Comparison of ENCODE assay signal across 1 cellular context in the genomic region with DNA sequence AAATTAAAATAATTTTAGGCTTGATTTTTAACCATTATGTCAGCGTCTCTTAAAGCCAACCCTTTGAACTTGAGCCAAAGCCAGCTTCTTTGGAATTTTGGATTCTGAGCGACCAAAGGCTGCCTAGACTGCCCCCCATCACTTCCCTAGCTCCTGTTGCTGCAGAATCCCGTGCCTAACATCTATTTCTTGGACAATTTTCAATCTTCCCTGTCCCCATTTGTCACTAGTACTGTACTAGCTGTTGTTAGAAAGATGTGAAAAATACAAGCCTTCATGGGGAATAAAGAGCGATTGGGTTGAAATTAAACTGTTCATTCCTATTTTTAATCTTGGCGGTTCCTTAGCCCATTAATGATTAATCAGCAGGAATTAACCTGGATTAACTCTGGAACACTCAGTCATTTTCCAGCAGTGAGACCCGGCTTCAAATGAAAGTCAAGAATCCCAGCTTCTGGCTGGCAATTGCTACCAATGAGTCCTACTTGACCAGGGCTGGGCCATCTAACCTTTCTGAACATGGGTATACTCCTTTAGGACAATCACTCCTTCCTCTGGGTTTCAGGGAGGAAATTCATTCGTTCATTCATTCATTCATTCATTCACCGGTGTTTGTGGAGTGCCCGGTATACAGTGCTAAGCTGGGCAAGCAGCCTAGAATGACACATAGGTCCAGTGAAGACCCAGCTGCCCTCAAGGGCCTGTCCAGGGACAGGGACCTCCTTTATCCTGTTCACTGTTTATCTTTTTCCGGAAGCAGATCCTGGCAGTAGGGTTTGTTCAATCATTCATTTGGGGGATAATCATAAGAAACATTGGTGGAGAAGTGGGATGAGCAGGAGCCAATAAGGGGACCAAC.
TF ChIP-seq lines count a peak whose summit lies in the region.

No MANE protein-coding gene starts in this region.

TF ChIP-seq in HepG2, 621 proteins besides CTCF, POLR2A, EP300 and RAD21 (continued from another document):
- TF ChIP-seq, protein P1, sequence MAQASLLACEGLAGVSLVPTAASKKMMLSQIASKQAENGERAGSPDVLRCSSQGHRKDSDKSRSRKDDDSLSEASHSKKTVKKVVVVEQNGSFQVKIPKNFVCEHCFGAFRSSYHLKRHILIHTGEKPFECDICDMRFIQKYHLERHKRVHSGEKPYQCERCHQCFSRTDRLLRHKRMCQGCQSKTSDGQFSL (CRISPR knock-in tag; IDR thresholded peaks at IDR 0.05), result no peak
- TF ChIP-seq KAT8 (CRISPR knock-in tag; IDR thresholded peaks at IDR 0.05), result no peak
- no peak for TF ChIP-seq ZNF704 (CRISPR knock-in tag; IDR thresholded peaks at IDR 0.05; ENCODE audit: borderline replicate concordance)
- TF ChIP-seq, protein P2, sequence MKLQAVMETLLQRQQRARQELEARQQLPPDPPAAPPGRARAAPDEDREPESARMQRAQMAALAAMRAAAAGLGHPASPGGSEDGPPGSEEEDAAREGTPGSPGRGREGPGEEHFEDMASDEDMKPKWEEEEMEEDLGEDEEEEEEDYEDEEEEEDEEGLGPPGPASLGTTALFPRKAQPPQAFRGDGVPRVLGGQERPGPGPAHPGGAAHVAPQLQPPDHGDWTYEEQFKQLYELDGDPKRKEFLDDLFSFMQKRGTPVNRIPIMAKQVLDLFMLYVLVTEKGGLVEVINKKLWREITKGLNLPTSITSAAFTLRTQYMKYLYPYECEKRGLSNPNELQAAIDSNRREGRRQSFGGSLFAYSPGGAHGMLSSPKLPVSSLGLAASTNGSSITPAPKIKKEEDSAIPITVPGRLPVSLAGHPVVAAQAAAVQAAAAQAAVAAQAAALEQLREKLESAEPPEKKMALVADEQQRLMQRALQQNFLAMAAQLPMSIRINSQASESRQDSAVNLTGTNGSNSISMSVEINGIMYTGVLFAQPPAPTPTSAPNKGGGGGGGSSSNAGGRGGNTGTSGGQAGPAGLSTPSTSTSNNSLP (IDR thresholded peaks at IDR 0.05; ENCODE audit: low read depth, low read length), result no peak
- 0 out of 2 replicates have a peak, but pooled peaks have one; percentile 7 for TF ChIP-seq ZNF441 (CRISPR knock-in tag; IDR thresholded peaks at IDR 0.05; ENCODE audit: borderline replicate concordance)
- 0 out of 2 replicates have a peak, but pooled peaks have one; percentile 22 for TF ChIP-seq KDM4B (CRISPR knock-in tag; IDR thresholded peaks at IDR 0.05)
- TF ChIP-seq HMG20A (CRISPR knock-in tag; IDR thresholded peaks at IDR 0.05; ENCODE audit: borderline replicate concordance), result no peak
- 0 out of 2 replicates have a peak, but pooled peaks have one; percentile 27 for TF ChIP-seq NCOA1 (CRISPR knock-in tag; IDR thresholded peaks at IDR 0.05)
- peak; percentile 84; the same call in 1 of the 2 replicates for TF ChIP-seq ZNF510 (CRISPR knock-in tag; IDR thresholded peaks at IDR 0.05; ENCODE audit: low read depth)
- no peak for TF ChIP-seq ARNT2 (CRISPR knock-in tag; IDR thresholded peaks at IDR 0.05; ENCODE audit: low read depth)
- TF ChIP-seq BORCS8-MEF2B (CRISPR knock-in tag; IDR thresholded peaks at IDR 0.05), result no peak
- TF ChIP-seq FOXO4 (CRISPR knock-in tag; conservative IDR thresholded peaks at IDR 0.05), result no peak
- peak; percentile 50; the same call in 1 of the 2 replicates for TF ChIP-seq FOSL2 (CRISPR knock-in tag; IDR thresholded peaks at IDR 0.05)
- no peak for TF ChIP-seq HNRNPUL1 (IDR thresholded peaks at IDR 0.05; ENCODE audit: low read depth, low read length)
- peak; percentile 56 for TF ChIP-seq ETV5 (CRISPR knock-in tag; IDR thresholded peaks at IDR 0.05; ENCODE audit: borderline replicate concordance)
- 0 out of 2 replicates have a peak, but pooled peaks have one; percentile 7 for TF ChIP-seq ZNF839 (CRISPR knock-in tag; IDR thresholded peaks at IDR 0.05; ENCODE audit: borderline replicate concordance)
- TF ChIP-seq HIC2 (CRISPR knock-in tag; IDR thresholded peaks at IDR 0.05; ENCODE audit: low read depth), result peak; percentile 17; the same call in 1 of the 2 replicates
- no peak for TF ChIP-seq SRSF4 (IDR thresholded peaks at IDR 0.05; ENCODE audit: low read depth, low read length, poor library complexity, severe bottlenecking)
- TF ChIP-seq SIN3B (IDR thresholded peaks at IDR 0.05; ENCODE audit: low read length), result no peak
- no peak for TF ChIP-seq NPAS2 (CRISPR knock-in tag; IDR thresholded peaks at IDR 0.05; ENCODE audit: borderline replicate concordance)
- TF ChIP-seq ZNF44 (CRISPR knock-in tag; IDR thresholded peaks at IDR 0.05), result no peak
- no peak for TF ChIP-seq ZNF530 (CRISPR knock-in tag; IDR thresholded peaks at IDR 0.05; ENCODE audit: low read depth)
- TF ChIP-seq, protein P3, sequence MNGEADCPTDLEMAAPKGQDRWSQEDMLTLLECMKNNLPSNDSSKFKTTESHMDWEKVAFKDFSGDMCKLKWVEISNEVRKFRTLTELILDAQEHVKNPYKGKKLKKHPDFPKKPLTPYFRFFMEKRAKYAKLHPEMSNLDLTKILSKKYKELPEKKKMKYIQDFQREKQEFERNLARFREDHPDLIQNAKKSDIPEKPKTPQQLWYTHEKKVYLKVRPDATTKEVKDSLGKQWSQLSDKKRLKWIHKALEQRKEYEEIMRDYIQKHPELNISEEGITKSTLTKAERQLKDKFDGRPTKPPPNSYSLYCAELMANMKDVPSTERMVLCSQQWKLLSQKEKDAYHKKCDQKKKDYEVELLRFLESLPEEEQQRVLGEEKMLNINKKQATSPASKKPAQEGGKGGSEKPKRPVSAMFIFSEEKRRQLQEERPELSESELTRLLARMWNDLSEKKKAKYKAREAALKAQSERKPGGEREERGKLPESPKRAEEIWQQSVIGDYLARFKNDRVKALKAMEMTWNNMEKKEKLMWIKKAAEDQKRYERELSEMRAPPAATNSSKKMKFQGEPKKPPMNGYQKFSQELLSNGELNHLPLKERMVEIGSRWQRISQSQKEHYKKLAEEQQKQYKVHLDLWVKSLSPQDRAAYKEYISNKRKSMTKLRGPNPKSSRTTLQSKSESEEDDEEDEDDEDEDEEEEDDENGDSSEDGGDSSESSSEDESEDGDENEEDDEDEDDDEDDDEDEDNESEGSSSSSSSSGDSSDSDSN (CRISPR knock-in tag; IDR thresholded peaks at IDR 0.05), result no peak
- no peak for TF ChIP-seq RBM39 (IDR thresholded peaks at IDR 0.05; ENCODE audit: low read depth, low read length, poor library complexity, severe bottlenecking)
- TF ChIP-seq ZBTB49 (CRISPR knock-in tag; IDR thresholded peaks at IDR 0.05; ENCODE audit: borderline replicate concordance), result no peak
- 0 out of 2 replicates have a peak, but pooled peaks have one; percentile 30 for TF ChIP-seq ZSCAN9 (CRISPR knock-in tag; IDR thresholded peaks at IDR 0.05; ENCODE audit: borderline replicate concordance)
- TF ChIP-seq ZNF546 (CRISPR knock-in tag; conservative IDR thresholded peaks at IDR 0.05), result peak; percentile 69; the same call in 1 of the 2 replicates
